Comparison of ENCODE assay signal across 1 cellular context in the genomic region with DNA sequence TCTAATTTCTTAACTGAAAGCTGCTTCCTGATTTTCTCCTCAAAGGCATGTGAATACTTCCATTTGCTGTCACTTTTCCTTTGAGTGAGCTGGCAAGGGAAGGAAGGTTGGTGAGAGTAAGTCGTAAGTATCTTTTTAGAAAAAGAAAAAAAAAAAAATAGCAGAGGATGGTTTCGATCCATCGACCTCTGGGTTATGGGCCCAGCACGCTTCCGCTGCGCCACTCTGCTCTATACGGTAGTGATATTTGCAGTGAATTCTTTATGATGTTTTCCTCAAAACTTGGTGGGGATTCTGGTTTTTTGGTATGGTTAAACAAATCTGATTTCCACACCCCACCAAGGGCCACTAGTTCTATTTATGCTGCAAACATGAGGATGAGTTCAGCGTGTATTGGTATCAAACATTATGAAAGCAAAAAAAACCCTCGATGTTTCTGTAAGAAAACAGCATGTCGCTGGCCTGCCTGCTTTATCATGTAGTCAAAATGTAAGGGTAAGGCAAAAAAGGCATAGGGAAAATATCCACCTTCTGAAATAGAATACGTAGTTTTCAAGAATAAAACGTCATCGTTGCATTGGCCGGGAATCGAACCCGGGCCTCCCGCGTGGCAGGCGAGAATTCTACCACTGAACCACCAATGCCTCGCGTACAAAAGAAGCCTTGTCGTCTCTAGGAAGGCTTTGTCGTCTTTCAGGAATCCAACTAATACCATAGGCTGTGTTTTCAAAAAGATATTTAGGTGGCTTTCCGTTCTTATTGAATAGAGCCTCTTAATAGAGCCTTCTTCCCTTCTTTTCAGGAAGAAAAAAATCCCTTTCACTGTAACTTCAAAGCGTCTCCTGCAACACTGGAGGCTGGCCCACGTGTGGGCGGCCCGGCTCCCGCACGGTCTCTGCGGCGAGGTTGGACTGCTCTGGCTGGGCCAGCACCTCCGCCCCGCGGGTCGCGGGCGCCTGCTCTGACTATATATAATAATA.
A peak's percentile ranks its signal among the peaks of the same experiment; 100 is the strongest.
TF ChIP-seq lines count a peak whose summit lies in the region.

No MANE protein-coding gene starts in this region.

TF ChIP-seq in K562, 482 proteins besides CTCF, POLR2A, EP300 and RAD21 (continued from another document):
- TF ChIP-seq, protein P1, sequence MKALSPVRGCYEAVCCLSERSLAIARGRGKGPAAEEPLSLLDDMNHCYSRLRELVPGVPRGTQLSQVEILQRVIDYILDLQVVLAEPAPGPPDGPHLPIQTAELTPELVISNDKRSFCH (CRISPR knock-in tag; IDR thresholded peaks at IDR 0.05), result peak; percentile 18; the same call in 1 of the 2 replicates
- TF ChIP-seq, protein P1 (tag; IDR thresholded peaks at IDR 0.05), result peak; percentile 76
